In genomic region chr1:182303778-182304177, GRCh38 we compare ENCODE assay signal across 14 cellular contexts.
DNase-seq lines count a peak whose midpoint lies in the region; ATAC-seq and TF ChIP-seq lines count a peak whose summit lies in the region.
"Had no signal": no experiment of that assay in that cellular context is flagged by ENCODE, and none has a peak within 500 bp of the region (broad histone marks: within the 10 kb centered on the region; RNA-seq: fewer than 3 reads in every experiment).

No MANE protein-coding gene starts in this region.

- H3K9me3 Mint-ChIP-seq in activated CD4-positive, alpha-beta memory T cell treated with anti-CD3 and anti-CD28 coated beads for 36 hours: no peaks in the 10 kb centered on the region

- H3K27me3 Mint-ChIP-seq in activated CD4-positive, alpha-beta memory T cell treated with anti-CD3 and anti-CD28 coated beads for 36 hours: no peaks in the 10 kb centered on the region

- H3K4me1 ChIP-seq in gastroesophageal sphincter: peaks cover 14 to 33% (median 17%) of the 10 kb centered on the region in 3 donors

- TF ChIP-seq CTCF in gastroesophageal sphincter (IDR thresholded peaks at IDR 0.05): no peak

- intact Hi-C loops in activated CD4-positive, alpha-beta memory T cell treated with anti-CD3 and anti-CD28 coated beads for 36 hours (cut with micrococcal nuclease): no loop called here

- CTCF ChIA-PET in activated CD4-positive, alpha-beta memory T cell treated with anti-CD3 and anti-CD28 coated beads for 36 hours (lab: Charles Lee): interaction anchor here (1.2 kb wide), 1 partner anchor 131 kb away, joined by 3 read pairs; no protein-coding TSS in a partner anchor

- peak; percentile 60 for ATAC-seq in GM18907 (IDR thresholded peaks at IDR 0.05; ENCODE audit: unreplicated experiment)
- ATAC-seq in GM21529 (IDR thresholded peaks at IDR 0.05; ENCODE audit: unreplicated experiment): peak; percentile 80
- ATAC-seq in HG03521 (IDR thresholded peaks at IDR 0.05; ENCODE audit: unreplicated experiment): peak; percentile 60
- no peak for ATAC-seq in gastroesophageal sphincter

- no peak overlapping the region for H3K4me3 ChIP-seq in gastroesophageal sphincter

- H3K4me3 Mint-ChIP-seq in activated CD4-positive, alpha-beta memory T cell treated with anti-CD3 and anti-CD28 coated beads for 36 hours: no peak overlapping the region

- H3K27ac ChIP-seq in gastroesophageal sphincter: peak overlapping the region; percentile 68 to 98 (median 79)

- no peaks in the 10 kb centered on the region for H3K36me3 Mint-ChIP-seq in activated CD4-positive, alpha-beta memory T cell treated with anti-CD3 and anti-CD28 coated beads for 36 hours
- H3K36me3 Mint-ChIP-seq: IgD-negative memory B cell had no signal

- no peak overlapping the region for H3K27ac Mint-ChIP-seq in activated CD4-positive, alpha-beta memory T cell treated with anti-CD3 and anti-CD28 coated beads for 36 hours
- H3K27ac Mint-ChIP-seq: IgD-negative memory B cell had no signal

- no peak for TF ChIP-seq POLR2A in gastroesophageal sphincter (IDR thresholded peaks at IDR 0.05)

- H3K9me3 ChIP-seq in gastroesophageal sphincter: no peaks in the 10 kb centered on the region

- DNase-seq in activated CD4-positive, alpha-beta memory T cell treated with anti-CD3 and anti-CD28 coated beads for 36 hours: no peak
- DNase-seq in RKO (ENCODE audit: low spot score) (no peak), kidney glomerular epithelial cell (lab: John Stamatoyannopoulos, UW) (no peak), SHP77 (lab: John Stamatoyannopoulos, UW) (no peak)
- DNase-seq: activated CD4-positive, CD25-positive, alpha-beta regulatory T cell; activated naive CD4-positive, alpha-beta T cell treated with anti-CD3 and anti-CD28 coated beads, Interleukin-2, amount 50 U/mL, for 16 hours; head of caudate nucleus; midbrain; stimulated activated naive CD4-positive, alpha-beta T cell had no signal

- no peak for TF ChIP-seq EP300 in gastroesophageal sphincter (IDR thresholded peaks at IDR 0.05)

- H3K4me1 Mint-ChIP-seq in activated CD4-positive, alpha-beta memory T cell treated with anti-CD3 and anti-CD28 coated beads for 36 hours (ENCODE audit: low read depth): peaks cover 28% of the 10 kb centered on the region

- POLR2A ChIA-PET in activated CD4-positive, alpha-beta memory T cell treated with anti-CD3 and anti-CD28 coated beads for 36 hours (lab: Charles Lee): no interaction called here

- H3K36me3 ChIP-seq in gastroesophageal sphincter: no peaks in the 10 kb centered on the region

- WGBS in gastroesophageal sphincter (ENCODE audit: low coverage in 1 of 2), 2 donors: 45 to 50% methylated on average over 2 of the region's 2 CpGs

- H3K27me3 ChIP-seq in gastroesophageal sphincter: no peaks in the 10 kb centered on the region
